8 cellular contexts compared by ENCODE assay signal in the genomic region with DNA sequence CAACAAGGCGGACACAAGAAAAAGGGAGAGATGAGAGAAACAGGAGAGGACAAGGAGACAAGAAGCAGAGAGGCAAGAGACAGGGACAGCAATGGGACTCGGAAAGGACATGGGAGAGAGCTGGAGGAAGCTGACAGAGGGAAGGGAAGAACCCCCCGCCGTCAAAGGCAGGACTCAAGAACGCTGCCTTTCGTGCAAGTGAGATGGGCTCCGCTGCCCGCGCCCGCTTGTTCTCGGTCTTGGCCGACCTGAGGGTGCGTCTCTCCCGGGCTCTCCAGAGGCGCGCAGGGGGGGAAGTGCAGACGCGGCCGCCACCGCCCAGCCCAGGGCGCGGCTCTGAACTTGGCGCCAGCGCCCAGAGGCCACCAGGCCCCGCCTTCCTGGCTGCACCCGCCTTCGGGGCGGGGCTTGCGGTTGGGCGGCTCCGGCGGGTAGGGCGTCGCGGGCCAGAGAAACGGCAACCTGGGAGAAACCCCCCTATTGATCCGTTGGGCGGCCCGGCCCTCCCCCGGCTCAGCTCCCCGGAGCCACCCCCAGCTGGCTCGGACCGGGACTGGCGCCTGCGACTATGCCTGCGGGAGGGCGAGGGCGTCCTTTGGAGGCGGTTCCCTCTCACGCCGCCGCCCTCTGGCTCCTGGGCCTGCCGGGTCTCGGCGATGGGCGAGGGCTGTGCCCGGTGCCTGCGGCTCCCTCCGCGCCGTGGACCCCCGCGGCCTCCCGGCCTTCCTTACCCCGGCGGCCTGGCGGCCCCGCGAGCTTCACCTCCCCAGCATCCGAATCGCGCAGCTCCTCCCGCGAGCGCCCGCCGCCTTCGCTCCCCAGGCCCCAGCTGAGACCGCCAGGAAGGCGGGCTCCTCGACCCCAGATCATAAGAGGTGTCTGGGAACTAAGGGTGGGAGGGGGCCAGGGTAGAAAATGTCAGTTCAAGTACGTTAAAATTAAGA. TPM values are rescaled to one million over a fixed set of nuclear protein-coding genes. Genes with fewer than 3 reads are reported as not detected.
DNase-seq lines count a peak whose midpoint lies in the region; ATAC-seq and TF ChIP-seq lines count a peak whose summit lies in the region.

No MANE protein-coding gene starts in this region.

- no peaks in the 10 kb centered on the region for H3K36me3 ChIP-seq in kidney epithelial cell (ENCODE audit: control insufficient read depth, insufficient read depth, low read length)

- no peaks in the 10 kb centered on the region for H3K36me3 Mint-ChIP-seq in activated B cell treated with CpG ODN at 0.5 μM for 24 hours (ENCODE audit: low read depth)
- no peaks in the 10 kb centered on the region for H3K36me3 Mint-ChIP-seq in central memory CD8-positive, alpha-beta T cell (ENCODE audit: insufficient read depth)

- peaks cover 41% of the 10 kb centered on the region for H3K27me3 Mint-ChIP-seq in activated B cell treated with CpG ODN at 0.5 μM for 24 hours
- H3K27me3 Mint-ChIP-seq in central memory CD8-positive, alpha-beta T cell: no peaks in the 10 kb centered on the region

- intact Hi-C loops in activated B cell treated with CpG ODN at 0.5 μM for 24 hours (cut with micrococcal nuclease): loop anchor here (10.0 kb wide), 1 partner anchor 250 kb away; the partner anchor contains the start of gene NCOA4

- peak overlapping the region; percentile 64 for H3K4me3 ChIP-seq in kidney epithelial cell (ENCODE audit: low read depth, low read length)

- no peak overlapping the region for H3K27ac Mint-ChIP-seq in activated B cell treated with CpG ODN at 0.5 μM for 24 hours
- H3K27ac Mint-ChIP-seq in central memory CD8-positive, alpha-beta T cell (ENCODE audit: low read depth): peak overlapping the region; percentile 51

- ATAC-seq in HG02970 (IDR thresholded peaks at IDR 0.05; ENCODE audit: low FRiP score, unreplicated experiment) (peak; percentile 88), activated B cell treated with CpG ODN at 0.5 μM for 24 hours (ENCODE audit: low read depth) (peak; percentile 90)
- ATAC-seq in central memory CD8-positive, alpha-beta T cell (replicated peaks; ENCODE audit: extremely low read depth, poor library complexity, severe bottlenecking): peak; percentile 64

- H3K9me3 Mint-ChIP-seq in activated B cell treated with CpG ODN at 0.5 μM for 24 hours: no peaks in the 10 kb centered on the region
- H3K9me3 Mint-ChIP-seq in central memory CD8-positive, alpha-beta T cell: no peaks in the 10 kb centered on the region

- H3K4me1 Mint-ChIP-seq in activated B cell treated with CpG ODN at 0.5 μM for 24 hours: peaks cover 16% of the 10 kb centered on the region
- H3K4me1 Mint-ChIP-seq in central memory CD8-positive, alpha-beta T cell: peaks cover 15% of the 10 kb centered on the region

- CTCF ChIA-PET in activated B cell treated with CpG ODN at 0.5 μM for 24 hours (lab: Charles Lee): no interaction called here

- H3K4me3 Mint-ChIP-seq in activated B cell treated with CpG ODN at 0.5 μM for 24 hours: peak overlapping the region; percentile 80
- peak overlapping the region; percentile 81 for H3K4me3 Mint-ChIP-seq in central memory CD8-positive, alpha-beta T cell

- H3K27me3 ChIP-seq in kidney epithelial cell (ENCODE audit: control insufficient read depth, insufficient read depth, low read length): peaks cover 16% of the 10 kb centered on the region

- TF ChIP-seq CTCF in activated B cell treated with CpG ODN at 0.5 μM for 24 hours (IDR thresholded peaks at IDR 0.05) (no peak), kidney epithelial cell (IDR thresholded peaks at IDR 0.05; ENCODE audit: insufficient read depth, low read length, poor library complexity, severe bottlenecking) (no peak)

- DNase-seq in NCI-H2081 (lab: John Stamatoyannopoulos, UW): peak; percentile 2 to 15
- no peak for DNase-seq in NCI-H2081 treated with DMSO at 0.1 percent for 48 hours (lab: John Stamatoyannopoulos, UW)
- DNase-seq in NCI-H1930 (lab: John Stamatoyannopoulos, UW): peak; percentile 18 to 51
- DNase-seq in activated B cell treated with CpG ODN at 0.5 μM for 24 hours: peak; percentile 84
- peak; percentile 42 to 51 for DNase-seq in central memory CD8-positive, alpha-beta T cell (ENCODE audit: low spot score in 2 of 2)
- DNase-seq in kidney epithelial cell (ENCODE audit: low read depth): no peak
- DNase-seq in stimulated activated CD4-positive, alpha-beta T cell treated with anti-CD3 and anti-CD28 coated beads, Interleukin-15, amount 100 ng/mL, for 48 hours (ENCODE audit: low read depth in 2 of 2): peak; percentile 37 to 72

- POLR2A ChIA-PET in activated B cell treated with CpG ODN at 0.5 μM for 24 hours (lab: Charles Lee): no interaction called here

RNA-seq across cellular contexts. Expression of gene ANTXRL, which starts 2.2 kb away (rescaled TPM):
- total RNA-seq in activated B cell treated with CpG ODN at 0.5 μM for 24 hours (not detected in 2 replicates), kidney epithelial cell (not detected in 2 replicates)

Comparison
In these comparisons a context has a peak if more than half of its experiments do, and no peak if none do; other contexts are left out.
1. DNase-seq: peak in NCI-H2081 (2 of 2), NCI-H1930 (2 of 2), activated B cell treated with CpG ODN at 0.5 μM for 24 hours (single experiment), central memory CD8-positive, alpha-beta T cell (2 of 2) and stimulated activated CD4-positive, alpha-beta T cell treated with anti-CD3 and anti-CD28 coated beads, Interleukin-15, amount 100 ng/mL, for 48 hours (2 of 2); none in NCI-H2081 treated with DMSO at 0.1 percent for 48 hours (single experiment) and kidney epithelial cell (single experiment).
2. Peak in every context shown above with its lines, with median percentiles within 50 percentile points of each other: ATAC-seq.